ENCODE assay signal across 20 cellular contexts in the genomic region with DNA sequence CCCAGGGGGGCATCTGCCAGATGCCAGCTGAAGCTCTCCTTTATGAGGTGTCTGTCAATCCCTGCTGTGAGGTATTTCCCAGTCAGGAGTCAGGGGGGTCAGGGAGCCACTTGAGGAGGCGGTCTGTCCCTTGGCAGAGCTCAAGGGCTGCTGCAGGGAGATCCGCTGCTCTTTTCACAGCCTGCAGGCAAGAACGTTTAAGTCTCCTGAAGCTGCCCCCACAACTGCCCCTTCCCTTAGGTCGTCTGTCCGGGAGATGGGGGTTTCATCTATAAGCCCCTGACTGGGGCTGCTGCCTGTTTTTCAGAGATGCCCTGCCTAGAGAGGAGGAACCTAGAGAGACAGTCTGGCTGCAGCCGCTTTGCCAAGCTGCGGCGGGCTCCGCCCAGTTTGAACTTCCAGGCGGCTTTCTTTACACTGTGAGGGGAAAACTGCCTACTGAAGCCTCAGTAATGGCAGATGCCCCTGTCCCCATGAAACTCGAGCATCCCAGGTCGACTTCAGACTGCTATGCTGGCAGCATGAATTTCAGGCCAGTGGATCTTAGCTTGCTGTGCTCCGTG.
"Had no signal": no experiment of that assay in that cellular context is flagged by ENCODE, and none has a peak within 500 bp of the region (broad histone marks: within the 10 kb centered on the region; RNA-seq: fewer than 3 reads in every experiment).

No MANE protein-coding gene starts in this region.

- H3K4me1 Mint-ChIP-seq: activated CD4-positive, alpha-beta T cell treated with anti-CD3 and anti-CD28 coated beads, Interleukin-2, amount 10 ng/mL, durations not matched to agents 7 days and 5 days; nephron had no signal

- H3K4me3 Mint-ChIP-seq: activated CD4-positive, alpha-beta T cell treated with anti-CD3 and anti-CD28 coated beads, Interleukin-2, amount 10 ng/mL, durations not matched to agents 7 days and 5 days; activated CD8-positive, alpha-beta T cell treated with anti-CD3 and anti-CD28 coated beads, Interleukin-2, amount 10 ng/mL, durations not matched to agents 7 days and 5 days; activated naive CD8-positive, alpha-beta T cell; nephron; stimulated activated naive CD8-positive, alpha-beta T cell treated with anti-CD3 and anti-CD28 coated beads, Interleukin-15, Interleukin-2, amounts not matched to agents 100 ng/mL and 50 ng/mL, for 24 hours; T-helper 2 cell treated with Interferon-gamma antibody and Interleukin-4, amounts not matched to agents 5 μg/mL and 100 μg/mL, for 36 hours had no signal

- DNase-seq: activated CD4-positive, alpha-beta T cell treated with anti-CD3 and anti-CD28 coated beads, Interleukin-2, amount 10 ng/mL, durations not matched to agents 7 days and 5 days; activated CD4-positive, CD25-positive, alpha-beta regulatory T cell treated with anti-CD3 and anti-CD28 coated beads, Interleukin-2, amount 50 U/mL, for 72 hours; activated CD8-positive, alpha-beta T cell treated with anti-CD3 and anti-CD28 coated beads, Interleukin-2, amount 10 ng/mL, durations not matched to agents 7 days and 5 days; activated T-cell treated with anti-CD3 and anti-CD28 coated beads, Interleukin-2, amount 50 U/mL, for 1 hour; adrenal gland; brain microvascular endothelial cell; caudate nucleus; dermis blood vessel endothelial cell; effector memory CD4-positive, alpha-beta T cell; foreskin melanocyte; hypothalamus; islet precursor cell; left cardiac atrium; nucleus accumbens; right cardiac atrium had no signal

- H3K27ac Mint-ChIP-seq: activated CD4-positive, alpha-beta T cell treated with anti-CD3 and anti-CD28 coated beads, Interleukin-2, amount 10 ng/mL, durations not matched to agents 7 days and 5 days; activated CD8-positive, alpha-beta T cell treated with anti-CD3 and anti-CD28 coated beads, Interleukin-2, amount 10 ng/mL, durations not matched to agents 7 days and 5 days; activated naive CD8-positive, alpha-beta T cell; nephron; stimulated activated naive CD8-positive, alpha-beta T cell treated with anti-CD3 and anti-CD28 coated beads, Interleukin-15, Interleukin-2, amounts not matched to agents 100 ng/mL and 50 ng/mL, for 24 hours; T-helper 2 cell treated with Interferon-gamma antibody and Interleukin-4, amounts not matched to agents 5 μg/mL and 100 μg/mL, for 36 hours had no signal

- ATAC-seq: activated CD8-positive, alpha-beta T cell treated with anti-CD3 and anti-CD28 coated beads, Interleukin-2, amount 10 ng/mL, durations not matched to agents 7 days and 5 days; esophagus mucosa; left cardiac atrium; right cardiac atrium had no signal

- H3K27me3 Mint-ChIP-seq: activated CD4-positive, alpha-beta T cell treated with anti-CD3 and anti-CD28 coated beads, Interleukin-2, amount 10 ng/mL, durations not matched to agents 7 days and 5 days; activated naive CD8-positive, alpha-beta T cell; stimulated activated naive CD8-positive, alpha-beta T cell treated with anti-CD3 and anti-CD28 coated beads, Interleukin-15, Interleukin-2, amounts not matched to agents 100 ng/mL and 50 ng/mL, for 24 hours had no signal
